In genomic region chr6:67882436-67883311, GRCh38 we compare ENCODE assay signal across 1 cellular context.
A peak's percentile ranks its signal among the peaks of the same experiment; 100 is the strongest.
TF ChIP-seq lines count a peak whose summit lies in the region.

No MANE protein-coding gene starts in this region.

TF ChIP-seq in K562, 482 proteins besides CTCF, POLR2A, EP300 and RAD21 (continued from another document):
- TF ChIP-seq ZBTB2 (IDR thresholded peaks at IDR 0.05) (0 out of 2 replicates have a peak, but pooled peaks have one; percentile 43), KAT7 (CRISPR knock-in tag; IDR thresholded peaks at IDR 0.05; ENCODE audit: borderline replicate concordance) (0 out of 2 replicates have a peak, but pooled peaks have one; percentile 30), CC2D1A (IDR thresholded peaks at IDR 0.05) (0 out of 2 replicates have a peak, but pooled peaks have one; percentile 28), ZBED1 (IDR thresholded peaks at IDR 0.05) (no peak), MLLT1 (IDR thresholded peaks at IDR 0.05) (peak; percentile 98), SUPT5H (IDR thresholded peaks at IDR 0.05) (peak; percentile 82), ARID1B (IDR thresholded peaks at IDR 0.05) (peak; percentile 22; the same call in 1 of the 2 replicates), SREBF1 (IDR thresholded peaks at IDR 0.05; ENCODE audit: borderline replicate concordance, low read depth, low read length) (no peak), ZNF76 (CRISPR knock-in tag; IDR thresholded peaks at IDR 0.05; ENCODE audit: borderline replicate concordance) (no peak), PATZ1 (CRISPR knock-in tag; IDR thresholded peaks at IDR 0.05; ENCODE audit: borderline replicate concordance) (0 out of 2 replicates have a peak, but pooled peaks have one; percentile 8), AFF4 (CRISPR knock-in tag; IDR thresholded peaks at IDR 0.05) (peak; percentile 70; the same call in 1 of the 2 replicates), POLR2B (IDR thresholded peaks at IDR 0.05; ENCODE audit: low read depth, partially characterized antibody) (peak; percentile 92), ARID2 (IDR thresholded peaks at IDR 0.05) (peak; percentile 62; the same call in 1 of the 2 replicates), KDM5B (IDR thresholded peaks at IDR 0.05; ENCODE audit: insufficient replicate concordance, low read depth, low read length) (peak; percentile 27), ZNF316 (IDR thresholded peaks at IDR 0.05) (0 out of 2 replicates have a peak, but pooled peaks have one; percentile 1), THRAP3 (IDR thresholded peaks at IDR 0.05; ENCODE audit: borderline replicate concordance) (peak; percentile 66; the same call in 1 of the 2 replicates), GABPB1 (CRISPR knock-in tag; IDR thresholded peaks at IDR 0.05) (0 out of 2 replicates have a peak, but pooled peaks have one; percentile 45), CREB1 (IDR thresholded peaks at IDR 0.05) (no peak), CREB1 (CRISPR knock-in tag; IDR thresholded peaks at IDR 0.05) (peak; percentile 12; the same call in 1 of the 2 replicates), POLR2AphosphoS2 (IDR thresholded peaks at IDR 0.05; ENCODE audit: low read length) (peak; percentile 33; the same call in 1 of the 2 replicates), PHB2 (IDR thresholded peaks at IDR 0.05; ENCODE audit: low read depth) (peak; percentile 22; the same call in 1 of the 2 replicates)
TF ChIP-seq in K562: peak in this region for 40.
